ENCODE assay signal across 27 cellular contexts in genomic region chr11:19959697-19960096, GRCh38.
A peak's percentile ranks its signal among the peaks of the same experiment; 100 is the strongest.
DNase-seq lines count a peak whose midpoint lies in the region; ATAC-seq and TF ChIP-seq lines count a peak whose summit lies in the region.
"Had no signal": no experiment of that assay in that cellular context is flagged by ENCODE, and none has a peak within 500 bp of the region (broad histone marks: within the 10 kb centered on the region; RNA-seq: fewer than 3 reads in every experiment).

No MANE protein-coding gene starts in this region.

- no peak overlapping the region for H3K4me3 Mint-ChIP-seq in activated T-cell treated with anti-CD3 and anti-CD28 coated beads, Interleukin-2, amount 50 U/mL, for 4 hours
- H3K4me3 Mint-ChIP-seq: activated CD4-positive, alpha-beta memory T cell treated with anti-CD3 and anti-CD28 coated beads for 36 hours; activated naive CD4-positive, alpha-beta T cell treated with anti-CD3 and anti-CD28 coated beads, Interleukin-2, amount 50 U/mL, for 24 hours; activated T-helper 17 cell treated with anti-CD3 and anti-CD28 coated beads, Interleukin-2, amount 50 U/mL, for 72 hours; CD4-positive, CD25-positive, alpha-beta regulatory T cell; H9; stimulated activated naive CD8-positive, alpha-beta T cell treated with anti-CD3 and anti-CD28 coated beads, Interleukin-15, Interleukin-2, amounts not matched to agents 100 ng/mL and 50 ng/mL, for 24 hours; T-cell had no signal

- TF ChIP-seq CTCF in omental fat pad (IDR thresholded peaks at IDR 0.05), result no peak

- H3K36me3 Mint-ChIP-seq in activated T-cell treated with anti-CD3 and anti-CD28 coated beads, Interleukin-2, amount 50 U/mL, for 4 hours (ENCODE audit: insufficient read depth), result no peaks in the 10 kb centered on the region
- H3K36me3 Mint-ChIP-seq: activated CD4-positive, alpha-beta memory T cell treated with anti-CD3 and anti-CD28 coated beads for 36 hours; activated naive CD4-positive, alpha-beta T cell treated with anti-CD3 and anti-CD28 coated beads, Interleukin-2, amount 50 U/mL, for 24 hours; CD4-positive, CD25-positive, alpha-beta regulatory T cell; IgD-negative memory B cell; T-cell had no signal

- TF ChIP-seq RAD21 in Ishikawa (IDR thresholded peaks at IDR 0.05; ENCODE audit: low read depth), result no peak

- peak; percentile 12 for ATAC-seq in omental fat pad (ENCODE audit: low FRiP score)
- no peak for ATAC-seq in activated T-cell treated with anti-CD3 and anti-CD28 coated beads, Interleukin-2, amount 50 U/mL, for 4 hours
- ATAC-seq: activated T-helper 17 cell treated with anti-CD3 and anti-CD28 coated beads, Interleukin-2, amount 50 U/mL, for 72 hours; left ventricle myocardium superior; T-cell had no signal

- DNase-seq in NCI-H524 treated with DMSO at 0.1 percent for 48 hours (lab: John Stamatoyannopoulos, UW), result peak; percentile 91
- DNase-seq in cerebellum (ENCODE audit: low spot score), result peak; percentile 8
- DNase-seq in omental fat pad (ENCODE audit: low spot score), result no peak
- no peak for DNase-seq in NCI-H1048 (lab: John Stamatoyannopoulos, UW)
- no peak for DNase-seq in activated T-cell treated with anti-CD3 and anti-CD28 coated beads, Interleukin-2, amount 50 U/mL, for 4 hours
- no peak for DNase-seq in stimulated activated CD4-positive, alpha-beta T cell treated with anti-CD3 and anti-CD28 coated beads, Interleukin-4, amount 100 ng/mL, for 24 hours
- DNase-seq: activated CD4-positive, alpha-beta memory T cell treated with anti-CD3 and anti-CD28 coated beads for 36 hours; activated CD4-positive, CD25-positive, alpha-beta regulatory T cell treated with anti-CD3 and anti-CD28 coated beads, Interleukin-2, amount 50 U/mL, for 72 hours; activated CD8-positive, alpha-beta memory T cell treated with anti-CD3 and anti-CD28 coated beads, Interleukin-2, amount 50 U/mL, for 48 hours; anterior cingulate cortex; caudate nucleus; CD4-positive, CD25-positive, alpha-beta regulatory T cell; H9; islet precursor cell; left ventricle myocardium superior; NCI-H1417; NCI-H2107; NCI-H526; Peyer's patch; sigmoid colon; T-cell; uterus had no signal

- H3K4me1 Mint-ChIP-seq in activated T-cell treated with anti-CD3 and anti-CD28 coated beads, Interleukin-2, amount 50 U/mL, for 4 hours (ENCODE audit: low read depth), result peaks cover 6% of the 10 kb centered on the region
- H3K4me1 Mint-ChIP-seq: activated T-helper 17 cell treated with anti-CD3 and anti-CD28 coated beads, Interleukin-2, amount 50 U/mL, for 72 hours had no signal

- peaks cover 3% of the 10 kb centered on the region for H3K27me3 Mint-ChIP-seq in activated T-cell treated with anti-CD3 and anti-CD28 coated beads, Interleukin-2, amount 50 U/mL, for 4 hours (ENCODE audit: low read depth)
- H3K27me3 Mint-ChIP-seq: activated CD4-positive, alpha-beta memory T cell treated with anti-CD3 and anti-CD28 coated beads for 36 hours had no signal

- peak; percentile 54; the same call in 1 of the 2 replicates for TF ChIP-seq EP300 in Ishikawa (IDR thresholded peaks at IDR 0.05; ENCODE audit: borderline replicate concordance)

- no peaks in the 10 kb centered on the region for H3K9me3 Mint-ChIP-seq in activated T-cell treated with anti-CD3 and anti-CD28 coated beads, Interleukin-2, amount 50 U/mL, for 4 hours
- H3K9me3 Mint-ChIP-seq: activated CD4-positive, alpha-beta memory T cell treated with anti-CD3 and anti-CD28 coated beads for 36 hours; activated naive CD4-positive, alpha-beta T cell treated with anti-CD3 and anti-CD28 coated beads, Interleukin-2, amount 50 U/mL, for 24 hours; activated T-helper 17 cell treated with anti-CD3 and anti-CD28 coated beads, Interleukin-2, amount 50 U/mL, for 72 hours; H9; stimulated activated naive CD8-positive, alpha-beta T cell treated with anti-CD3 and anti-CD28 coated beads, Interleukin-15, Interleukin-2, amounts not matched to agents 100 ng/mL and 50 ng/mL, for 24 hours; T-cell had no signal

TF ChIP-seq in Ishikawa, 13 proteins besides CTCF, POLR2A, EP300 and RAD21:
- no peak for TF ChIP-seq ZBTB7A (IDR thresholded peaks at IDR 0.05; ENCODE audit: low read depth)
- TF ChIP-seq MAX (IDR thresholded peaks at IDR 0.05), result peak; percentile 44
- TF ChIP-seq NFIC (IDR thresholded peaks at IDR 0.05), result peak; percentile 55
- no peak for TF ChIP-seq CREB1 (IDR thresholded peaks at IDR 0.05; ENCODE audit: low read depth)
- peak; percentile 58 for TF ChIP-seq TCF12 (IDR thresholded peaks at IDR 0.05; ENCODE audit: low read depth)

Comparison
In these comparisons a context has a peak if more than half of its experiments do, and no peak if none do; other contexts are left out.
1. DNase-seq: peak in NCI-H524 treated with DMSO at 0.1 percent for 48 hours (single experiment) and cerebellum (single experiment); none in omental fat pad (single experiment), NCI-H1048 (single experiment), activated T-cell treated with anti-CD3 and anti-CD28 coated beads, Interleukin-2, amount 50 U/mL, for 4 hours (single experiment) and stimulated activated CD4-positive, alpha-beta T cell treated with anti-CD3 and anti-CD28 coated beads, Interleukin-4, amount 100 ng/mL, for 24 hours (single experiment).